1 cellular context compared by ENCODE assay signal in genomic region chr1:69651656-69652055, GRCh38.
TF ChIP-seq lines count a peak whose summit lies in the region.

No MANE protein-coding gene starts in this region.

TF ChIP-seq in H1, 55 proteins besides CTCF, POLR2A, EP300 and RAD21 (continued from another document):
- TF ChIP-seq CHD7 (IDR thresholded peaks at IDR 0.05; ENCODE audit: insufficient replicate concordance, low read length), result no peak
- no peak for TF ChIP-seq MAX (IDR thresholded peaks at IDR 0.05)
- TF ChIP-seq POLR2AphosphoS5 (IDR thresholded peaks at IDR 0.05; ENCODE audit: low read depth, low read length), result no peak
- TF ChIP-seq SAP30 (IDR thresholded peaks at IDR 0.05; ENCODE audit: insufficient read depth, insufficient replicate concordance, low read length), result no peak
- no peak for TF ChIP-seq SIN3A (conservative IDR thresholded peaks at IDR 0.05 in 1 of 2, IDR thresholded peaks at IDR 0.05 in 1 of 2; ENCODE audit: low read depth in 1 of 2, low read length in 2 of 2)
- no peak for TF ChIP-seq SP1 (IDR thresholded peaks at IDR 0.05; ENCODE audit: low read depth, low read length)
- TF ChIP-seq CEBPB (IDR thresholded peaks at IDR 0.05; ENCODE audit: low read depth, low read length), result no peak
- no peak for TF ChIP-seq RBBP5 (IDR thresholded peaks at IDR 0.05; ENCODE audit: borderline replicate concordance, low read depth, low read length)
- TF ChIP-seq JUN (IDR thresholded peaks at IDR 0.05; ENCODE audit: low read depth, low read length), result no peak
- TF ChIP-seq TEAD4 (IDR thresholded peaks at IDR 0.05; ENCODE audit: low read depth, low read length), result no peak
- TF ChIP-seq TAF1 (IDR thresholded peaks at IDR 0.05; ENCODE audit: low read depth, low read length), result no peak
- TF ChIP-seq BACH1 (IDR thresholded peaks at IDR 0.05; ENCODE audit: low read length), result no peak
- TF ChIP-seq KDM4A (IDR thresholded peaks at IDR 0.05; ENCODE audit: low read depth, low read length, severe bottlenecking), result no peak
- no peak for TF ChIP-seq SP2 (IDR thresholded peaks at IDR 0.05; ENCODE audit: low read length)
- TF ChIP-seq RXRA (IDR thresholded peaks at IDR 0.05; ENCODE audit: insufficient read depth, low read depth, low read length), result no peak
- no peak for TF ChIP-seq HDAC2 (IDR thresholded peaks at IDR 0.05; ENCODE audit: borderline replicate concordance in 1 of 2, low read depth in 2 of 2, low read length in 2 of 2)
- no peak for TF ChIP-seq TBP (IDR thresholded peaks at IDR 0.05; ENCODE audit: low read depth, low read length)
- no peak for TF ChIP-seq TAF7 (optimal IDR thresholded peaks at IDR 0.05; ENCODE audit: borderline replicate concordance, low read depth, low read length)
TF ChIP-seq in H1: peak in this region for 0.
